ENCODE assay signal across 8 cellular contexts in the genomic region with DNA sequence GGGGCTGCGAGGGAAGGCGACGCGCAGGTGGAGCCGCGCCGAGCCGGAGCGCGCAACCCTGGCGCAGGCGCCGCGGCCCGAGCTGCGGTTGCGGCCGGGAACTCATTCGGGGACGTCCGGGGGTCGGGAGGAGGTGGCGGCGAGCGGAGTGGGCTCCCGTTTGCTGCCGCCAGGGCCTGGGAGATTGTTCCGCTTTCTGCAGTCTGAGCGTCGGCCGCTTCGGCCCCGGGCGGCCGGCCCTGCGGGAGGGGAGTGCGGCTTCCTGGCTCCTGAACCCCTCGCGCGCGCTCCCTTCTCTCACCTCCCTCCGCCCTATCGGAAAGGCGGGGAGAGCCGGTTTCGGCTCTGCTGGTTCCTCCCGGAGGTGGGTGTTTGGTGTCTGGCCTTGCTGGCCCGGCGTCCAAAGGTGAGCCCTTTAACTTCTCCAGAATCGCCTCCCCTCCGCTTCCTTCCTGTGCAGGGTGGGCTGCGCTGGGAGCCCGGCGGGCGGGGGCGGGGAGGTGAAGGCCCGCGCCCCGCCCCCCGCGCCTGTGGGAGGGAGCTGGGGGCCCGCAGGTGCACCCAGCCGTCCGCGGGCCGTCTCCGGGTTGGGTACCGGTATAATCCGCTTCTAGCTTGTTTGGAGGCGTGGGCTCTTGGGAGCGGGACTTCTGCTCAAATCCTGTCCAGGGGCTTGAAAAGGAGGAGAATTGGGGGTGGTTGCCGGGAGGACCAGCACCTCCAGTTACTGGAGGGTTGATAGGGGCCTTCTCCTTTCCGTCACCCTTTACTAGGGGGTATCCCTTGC. TPM values are rescaled to one million over a fixed set of nuclear protein-coding genes. Genes with fewer than 3 reads are reported as not detected.
DNase-seq lines count a peak whose midpoint lies in the region; ATAC-seq and TF ChIP-seq lines count a peak whose summit lies in the region.

No MANE protein-coding gene starts in this region.

- peaks cover 5% of the 10 kb centered on the region for H3K4me1 ChIP-seq in parathyroid adenoma
- no peaks in the 10 kb centered on the region for H3K4me1 ChIP-seq in urinary bladder (ENCODE audit: insufficient read depth)

- H3K4me3 ChIP-seq in parathyroid adenoma (ENCODE audit: low read depth, low read length), result peak overlapping the region; percentile 75
- peak overlapping the region; percentile 93 for H3K4me3 ChIP-seq in urinary bladder (ENCODE audit: low read depth, low read length)

- H3K27ac ChIP-seq in parathyroid adenoma (peak overlapping the region; percentile 67), urinary bladder (ENCODE audit: low read depth) (no peak overlapping the region)

- H3K27me3 ChIP-seq in parathyroid adenoma (ENCODE audit: control insufficient read depth, insufficient read depth, low read length), result no peaks in the 10 kb centered on the region

- under 1% methylated on average over 73 of the region's 73 CpGs for WGBS in urinary bladder

- DNase-seq in DMS53 (lab: John Stamatoyannopoulos, UW) (peak; percentile 95), RPMI8226 (peak; percentile 73), glomerular visceral epithelial cell (ENCODE audit: extremely low spot score) (peak; percentile 53)
- peak; percentile 44 for DNase-seq in activated effector memory CD4-positive, alpha-beta T cell treated with Interleukin-2 at 50 U/mL for 16 hours

- ATAC-seq in GM19467 (IDR thresholded peaks at IDR 0.05; ENCODE audit: unreplicated experiment), result peak; percentile 49
- peak; percentile 22 for ATAC-seq in HG03575 (IDR thresholded peaks at IDR 0.05; ENCODE audit: extremely low read depth, insufficient number of reproducible peaks, low FRiP score, unreplicated experiment)

- no peaks in the 10 kb centered on the region for H3K36me3 ChIP-seq in parathyroid adenoma (ENCODE audit: control insufficient read depth, insufficient read depth, low read length)
- H3K36me3 ChIP-seq in urinary bladder (ENCODE audit: insufficient read depth), result no peaks in the 10 kb centered on the region

- peak overlapping the region; percentile 46 for H3K9ac ChIP-seq in parathyroid adenoma

- H3K79me2 ChIP-seq in parathyroid adenoma, result no peaks in the 10 kb centered on the region

- no peak for TF ChIP-seq CTCF in parathyroid adenoma (IDR thresholded peaks at IDR 0.05)

- peak overlapping the region; percentile 91 for H3K4me2 ChIP-seq in parathyroid adenoma (ENCODE audit: low read length)

- peak overlapping the region; percentile 89 for H2AFZ ChIP-seq in parathyroid adenoma

- H3K9me3 ChIP-seq in parathyroid adenoma (ENCODE audit: control insufficient read depth, low read length), result no peaks in the 10 kb centered on the region

RNA-seq across cellular contexts. Expression of gene LRRC8D, which starts 0.7 kb away (rescaled TPM):
- total RNA-seq in urinary bladder, result 21.6 TPM
- 8.3 TPM for polyA plus RNA-seq in urinary bladder

Comparison
In these comparisons a context has a peak if more than half of its experiments do, and no peak if none do; other contexts are left out.
1. DNase-seq: peak in every context shown above with its lines; median percentile 95 in DMS53; 73 in RPMI8226; 53 in glomerular visceral epithelial cell; 44 in activated effector memory CD4-positive, alpha-beta T cell treated with Interleukin-2 at 50 U/mL for 16 hours.